In the genomic region with DNA sequence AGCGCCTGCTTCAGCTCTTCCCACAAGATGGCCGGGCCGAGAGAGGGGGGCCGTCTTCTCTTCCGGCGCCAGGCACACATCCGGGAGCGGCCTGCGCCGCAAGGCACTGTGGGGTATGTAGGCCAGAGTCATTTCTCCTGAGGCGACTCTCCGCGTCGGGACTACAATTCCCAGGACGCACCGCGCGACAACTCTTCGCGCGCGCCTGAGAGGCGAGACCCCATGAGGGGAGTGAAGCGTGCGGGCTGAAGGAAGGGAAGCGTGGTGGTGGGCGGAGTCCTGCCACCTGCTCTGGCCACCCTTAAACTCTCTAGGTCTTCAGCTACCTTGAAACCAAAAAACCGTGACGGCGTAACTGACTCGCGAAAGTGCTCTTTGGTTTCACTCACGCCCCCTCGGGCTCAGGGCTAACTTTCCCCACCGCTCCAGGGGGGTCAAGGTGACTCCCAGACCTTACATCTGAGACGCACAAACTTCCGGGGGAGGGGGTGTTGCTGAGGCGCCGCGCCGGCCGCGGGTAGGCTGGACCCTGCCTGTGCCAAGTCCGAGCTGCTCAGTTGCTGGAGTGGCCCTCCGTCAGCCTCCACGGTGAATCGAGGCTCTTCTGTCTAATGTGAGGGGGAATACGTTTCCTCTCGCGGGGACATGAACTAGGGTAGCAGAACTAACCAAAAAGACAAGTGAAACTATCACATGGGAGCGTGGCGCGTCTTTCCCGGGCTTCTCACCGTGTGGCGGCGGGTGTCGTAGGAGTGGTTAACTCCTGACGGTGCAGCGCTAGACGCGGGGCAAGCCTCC, we compare ENCODE assay signal across 8 cellular contexts.
A peak's percentile ranks its signal among the peaks of the same experiment; 100 is the strongest.
DNase-seq lines count a peak whose midpoint lies in the region; ATAC-seq and FAIRE-seq lines count a peak whose summit lies in the region.

Gene SERBP1, minus strand, starts transcription at position 45 of the 798 bp plus-strand sequence. CDS start 102 bp downstream, outside the sequence.

- peak; percentile 88 for ATAC-seq in HG03457 (IDR thresholded peaks at IDR 0.05; ENCODE audit: unreplicated experiment)

- H3K27ac ChIP-seq in cingulate gyrus (ENCODE audit: low read depth, low read length) = peak within 1 kb of the TSS; percentile 63

- peak; percentile 98 for DNase-seq in Ammon's horn (ENCODE audit: low spot score)
- DNase-seq in GM19239 (ENCODE audit: insufficient read length, low spot score) = peak; percentile 77
- DNase-seq in NCI-H524 treated with DMSO at 0.1 percent for 48 hours (lab: John Stamatoyannopoulos, UW) = peak; percentile 84
- peak; percentile 94 for DNase-seq in activated CD4-positive, alpha-beta T cell treated with anti-CD3 and anti-CD28 coated beads for 4 hours
- DNase-seq in kidney tubule cell (ENCODE audit: low spot score) = peak; percentile 98
- peak; percentile 79 to 90 (median 86) for DNase-seq in stimulated activated CD4-positive, alpha-beta T cell treated with anti-CD3 and anti-CD28 coated beads, Interleukin-1b, Interleukin-23, amount 100 ng/mL, for 24 hours (ENCODE audit: low read depth in 4 of 4, low spot score in 1 of 4)

- peak; percentile 97 for FAIRE-seq in GM19239 (lab: Jason Lieb, UNC)

Comparison
In these comparisons a context has a peak if more than half of its experiments do, and no peak if none do; other contexts are left out.
1. Peak in every context shown above with its lines: DNase-seq, ATAC-seq and H3K27ac ChIP-seq.